Comparison of ENCODE assay signal across 20 cellular contexts in genomic region chr9:101018391-101018990, GRCh38. TPM values are rescaled to one million over a fixed set of nuclear protein-coding genes. Genes with fewer than 3 reads are reported as not detected.
A peak's percentile ranks its signal among the peaks of the same experiment; 100 is the strongest.
DNase-seq lines count a peak whose midpoint lies in the region; ATAC-seq lines count a peak whose summit lies in the region.
"Had no signal": no experiment of that assay in that cellular context is flagged by ENCODE, and none has a peak within 500 bp of the region (broad histone marks: within the 10 kb centered on the region; RNA-seq: fewer than 3 reads in every experiment).

No MANE protein-coding gene starts in this region.

- DNase-seq in DMS 273 (lab: John Stamatoyannopoulos, UW; ENCODE audit: unreplicated experiment) (peak; percentile 93), NCI-H1092 treated with DMSO at 0.1 percent for 48 hours (lab: John Stamatoyannopoulos, UW) (peak; percentile 96), NCI-H524 treated with DMSO at 0.1 percent for 48 hours (lab: John Stamatoyannopoulos, UW) (peak; percentile 50), myocyte (ENCODE audit: low read depth) (peak; percentile 20), ecto neural progenitor cell (ENCODE audit: low spot score) (no peak), NCI-H510A treated with DMSO at 0.1 percent for 48 hours (lab: John Stamatoyannopoulos, UW) (no peak)
- DNase-seq: AML-193; Calu3; CD4-positive, CD25-positive, alpha-beta regulatory T cell; DND-41; GF-D8; GOT3; MV-4-11; NCI-H187; NK-92 treated with Interleukin-12 subunit alpha and Interleukin-12 subunit beta, amount 100 ng/mL, for 24 hours; OCI-M1; RPMI8226; SW 1271 had no signal

- no peak for ATAC-seq in GM19023 (IDR thresholded peaks at IDR 0.05; ENCODE audit: unreplicated experiment)

RNA-seq across cellular contexts. Expression of gene PLPPR1, which starts 10.0 kb away (rescaled TPM):
- total RNA-seq in myocyte: 0.31 and 1.2 TPM in 2 replicates
- polyA plus RNA-seq in myocyte (2012): 0.05 TPM
- total RNA-seq: Calu3; CD4-positive, CD25-positive, alpha-beta regulatory T cell; SJSA1 had no signal
- polyA plus RNA-seq: CD4-positive, CD25-positive, alpha-beta regulatory T cell had no signal

Comparison
In these comparisons a context has a peak if more than half of its experiments do, and no peak if none do; other contexts are left out.
1. DNase-seq: peak in DMS 273 (single experiment), NCI-H1092 treated with DMSO at 0.1 percent for 48 hours (single experiment), NCI-H524 treated with DMSO at 0.1 percent for 48 hours (single experiment) and myocyte (single experiment); none in ecto neural progenitor cell (single experiment) and NCI-H510A treated with DMSO at 0.1 percent for 48 hours (single experiment).